8 cellular contexts compared by ENCODE assay signal in genomic region chr1:33126411-33127000, GRCh38. TPM values are rescaled to one million over a fixed set of nuclear protein-coding genes. Genes with fewer than 3 reads are reported as not detected.
DNase-seq lines count a peak whose midpoint lies in the region; ATAC-seq and TF ChIP-seq lines count a peak whose summit lies in the region.

No MANE protein-coding gene starts in this region.

- peak overlapping the region; percentile 79 for H3K4me3 Mint-ChIP-seq in WTC11

- H3F3A ChIP-seq in GM23248 (ENCODE audit: insufficient read depth): peaks cover 10% of the 10 kb centered on the region

- H3K27me3 Mint-ChIP-seq in WTC11 (ENCODE audit: low read depth): peaks cover 43% of the 10 kb centered on the region

- H3K4me2 ChIP-seq in GM23248 (ENCODE audit: unreplicated experiment): peak overlapping the region; percentile 86
- H3K4me2 ChIP-seq in hepatocyte: no peak overlapping the region

- CTCF ChIA-PET in WTC11 (lab: Charles Lee): interaction anchor here (0.6 to 8.1 kb wide), 37 partner anchors 11 to 507 kb away, joined by 3 to 117 read pairs (median 5); partner anchors contain the start of genes AZIN2, HPCA and TRIM62

- peaks cover 14% of the 10 kb centered on the region; the same call in 1 of the 2 replicates for H3K79me2 ChIP-seq in GM23248 (ENCODE audit: insufficient read depth)
- H3K79me2 ChIP-seq in hepatocyte: no peaks in the 10 kb centered on the region

- peak overlapping the region; percentile 99 for H3K4me3 ChIP-seq in GM23248
- peak overlapping the region; percentile 59 to 98 for H3K4me3 ChIP-seq in gastroesophageal sphincter
- H3K4me3 ChIP-seq in skeletal muscle tissue (ENCODE audit: low read length in 3 of 3): peak overlapping the region; percentile 77 to 86 (median 84)
- H3K4me3 ChIP-seq in hepatocyte: no peak overlapping the region

- ATAC-seq in WTC11 (no peak), gastroesophageal sphincter (no peak), HG03139 (IDR thresholded peaks at IDR 0.05; ENCODE audit: unreplicated experiment) (no peak)

- H3K9me2 ChIP-seq in GM23248 (ENCODE audit: insufficient read depth) (no peaks in the 10 kb centered on the region), hepatocyte (replicated peaks; ENCODE audit: insufficient read depth) (no peaks in the 10 kb centered on the region)

- peak; percentile 8 for DNase-seq in GM23248
- DNase-seq in WTC11 (ENCODE audit: low spot score): no peak
- DNase-seq in AG08395 (ENCODE audit: low spot score): no peak
- DNase-seq in hepatocyte (ENCODE audit: low spot score): no peak
- DNase-seq in GM19240 (ENCODE audit: insufficient read length, low spot score): no peak

- WGBS in GM23248 (ENCODE audit: low coverage in 1 of 2, low lambda C conversion rate in 2 of 2, missing lambda C conversion rate in 2 of 2), 2 experiments: 18% methylated on average over 9 of the region's 9 CpGs
- WGBS in gastroesophageal sphincter (ENCODE audit: low coverage in 1 of 2), 2 donors: 27 to 31% methylated on average over 7 to 9 of the region's 9 CpGs
- WGBS in hepatocyte (ENCODE audit: low lambda C conversion rate, missing lambda C conversion rate): 96% methylated on average over 9 of the region's 9 CpGs

- H4K20me1 ChIP-seq in GM23248 (ENCODE audit: insufficient read depth) (no peaks in the 10 kb centered on the region), hepatocyte (ENCODE audit: insufficient read depth, poor library complexity, severe bottlenecking) (no peaks in the 10 kb centered on the region)

- peaks cover 8% of the 10 kb centered on the region for H3K9me3 Mint-ChIP-seq in WTC11

- no peak for TF ChIP-seq EP300 in gastroesophageal sphincter (IDR thresholded peaks at IDR 0.05)

- H3K27ac ChIP-seq in GM23248: peak overlapping the region; percentile 86
- peak overlapping the region; percentile 81 to 86 (median 84) for H3K27ac ChIP-seq in gastroesophageal sphincter
- H3K27ac ChIP-seq in skeletal muscle tissue (ENCODE audit: low read depth, low read length): peak overlapping the region; percentile 86
- no peak overlapping the region for H3K27ac ChIP-seq in hepatocyte

- H3K4me1 ChIP-seq in GM23248 (ENCODE audit: insufficient read depth): peaks cover 6% of the 10 kb centered on the region
- peaks cover 0 to 26% (median 4%) of the 10 kb centered on the region in 3 donors for H3K4me1 ChIP-seq in gastroesophageal sphincter
- H3K4me1 ChIP-seq in skeletal muscle tissue (ENCODE audit: control insufficient read depth in 3 of 3, insufficient read depth in 3 of 3, low read length in 3 of 3): peaks cover 16 to 33% (median 26%) of the 10 kb centered on the region in 3 donors
- H3K4me1 ChIP-seq in hepatocyte (ENCODE audit: insufficient read depth): no peaks in the 10 kb centered on the region

- peak overlapping the region; percentile 28; the same call in 1 of the 2 replicates for H3K27ac Mint-ChIP-seq in WTC11

- H3K36me3 ChIP-seq in GM23248 (ENCODE audit: low read depth) (no peaks in the 10 kb centered on the region), gastroesophageal sphincter (no peaks in the 10 kb centered on the region), skeletal muscle tissue (ENCODE audit: control insufficient read depth in 3 of 3, insufficient read depth in 3 of 3, low read length in 3 of 3) (no peaks in the 10 kb centered on the region), hepatocyte (replicated peaks; ENCODE audit: insufficient read depth, low read depth) (no peaks in the 10 kb centered on the region)

- in situ Hi-C loops in GM23248 (cut with MboI): no loop called here

- H3K9ac ChIP-seq in GM23248 (peak overlapping the region; percentile 97), skeletal muscle tissue (ENCODE audit: low read depth in 1 of 3, low read length in 3 of 3) (peak overlapping the region; percentile 76 to 82 (median 80))

- TF ChIP-seq POLR2A in gastroesophageal sphincter (IDR thresholded peaks at IDR 0.05): no peak

- H3K4me1 Mint-ChIP-seq in WTC11: peaks cover 19% of the 10 kb centered on the region

- H3K27me3 ChIP-seq in GM23248 (replicated peaks; ENCODE audit: insufficient read depth) (no peaks in the 10 kb centered on the region), gastroesophageal sphincter (no peaks in the 10 kb centered on the region), skeletal muscle tissue (ENCODE audit: control insufficient read depth in 3 of 3, insufficient read depth in 3 of 3, low read length in 3 of 3) (no peaks in the 10 kb centered on the region), hepatocyte (no peaks in the 10 kb centered on the region)

- TF ChIP-seq CTCF in WTC11 (IDR thresholded peaks at IDR 0.05) (no peak), gastroesophageal sphincter (IDR thresholded peaks at IDR 0.05) (no peak), hepatocyte (IDR thresholded peaks at IDR 0.05; ENCODE audit: poor library complexity) (no peak)

- POLR2A ChIA-PET in WTC11 (lab: Charles Lee): no interaction called here

- peak overlapping the region; percentile 97 for H2AFZ ChIP-seq in GM23248
- H2AFZ ChIP-seq in hepatocyte: no peak overlapping the region

- peaks cover 7% of the 10 kb centered on the region; the same call in 1 of the 2 replicates for H3K36me3 Mint-ChIP-seq in WTC11

- H3K9me3 ChIP-seq in GM23248 (ENCODE audit: low read depth) (no peaks in the 10 kb centered on the region), gastroesophageal sphincter (no peaks in the 10 kb centered on the region), skeletal muscle tissue (ENCODE audit: control insufficient read depth in 3 of 3, low read length in 3 of 3) (no peaks in the 10 kb centered on the region), hepatocyte (ENCODE audit: low read depth) (no peaks in the 10 kb centered on the region)

TF ChIP-seq in WTC11, 78 proteins besides CTCF, POLR2A, EP300 and RAD21 (continues in another document):
- TF ChIP-seq IRF2 (CRISPR knock-in tag; IDR thresholded peaks at IDR 0.05; ENCODE audit: borderline replicate concordance, low read depth): no peak
- TF ChIP-seq CDX4 (CRISPR knock-in tag; IDR thresholded peaks at IDR 0.05; ENCODE audit: borderline replicate concordance): no peak
- no peak for TF ChIP-seq KAT7 (CRISPR knock-in tag; IDR thresholded peaks at IDR 0.05; ENCODE audit: borderline replicate concordance)
- TF ChIP-seq ZNF219 (CRISPR knock-in tag; IDR thresholded peaks at IDR 0.05; ENCODE audit: borderline replicate concordance): no peak
- no peak for TF ChIP-seq ZNF532 (CRISPR knock-in tag; IDR thresholded peaks at IDR 0.05; ENCODE audit: borderline replicate concordance)
- TF ChIP-seq NR1H2 (CRISPR knock-in tag; IDR thresholded peaks at IDR 0.05): no peak

RNA-seq across cellular contexts. Expression of gene AZIN2, which starts 45.6 kb away (rescaled TPM):
- total RNA-seq in GM23248 (2014; rRNA removed; shearing (Covaris generic)): 1.5 and 4.4 TPM in 2 replicates
- 2.8 and 4.4 TPM in 2 replicates for polyA plus RNA-seq in GM23248 (2016; fragmentation: Nextera tagmentation; extraction: Ambion mirVana)
- total RNA-seq in WTC11 (2021): 0.89 to 1.7 TPM (median 1.1 TPM) in 3 replicates
- total RNA-seq in gastroesophageal sphincter: 1 to 10 TPM in 3 of 4 donors, under 1 TPM in 1; 0.31 to 6.4 (median 2.8) TPM
- total RNA-seq in skeletal muscle tissue: 5.7 TPM
- total RNA-seq in hepatocyte: 1.8 and 9.2 TPM in 2 replicates
- polyA plus RNA-seq in hepatocyte: 2.8 and 7.7 TPM in 2 replicates

RNA-seq across cellular contexts. Expression of gene TRIM62, which starts 55.3 kb away (rescaled TPM):
- 2.0 and 2.6 TPM in 2 replicates for total RNA-seq in GM23248 (2014; rRNA removed; shearing (Covaris generic))
- polyA plus RNA-seq in GM23248 (2016; fragmentation: Nextera tagmentation; extraction: Ambion mirVana) (1.5 and 2.0 TPM in 2 replicates), hepatocyte (1.3 and 4.2 TPM in 2 replicates)
- total RNA-seq in WTC11 (2021) (10.7 to 13.6 TPM (median 11.0 TPM) in 3 replicates), gastroesophageal sphincter (1 to 10 TPM; 4.0 to 9.0 (median 5.5) TPM), skeletal muscle tissue (3.1 TPM), hepatocyte (2.1 and 2.5 TPM in 2 replicates)
